Comparison of ENCODE assay signal across 6 cellular contexts in genomic region chr10:107626862-107627261, GRCh38.
"Had no signal": no experiment of that assay in that cellular context is flagged by ENCODE, and none has a peak within 500 bp of the region (broad histone marks: within the 10 kb centered on the region; RNA-seq: fewer than 3 reads in every experiment).

No MANE protein-coding gene starts in this region.

- H3K27ac ChIP-seq: HL-60 had no signal

- DNase-seq: H9, HCEC 1CT, KBM-7 had no signal

- H3K4me3 ChIP-seq: GM23338 had no signal

- ATAC-seq: GM23338, HepG2 had no signal
